24 cellular contexts compared by ENCODE assay signal in genomic region chr3:100416176-100416575, GRCh38.
"Had no signal": no experiment of that assay in that cellular context is flagged by ENCODE, and none has a peak within 500 bp of the region (broad histone marks: within the 10 kb centered on the region; RNA-seq: fewer than 3 reads in every experiment).

No MANE protein-coding gene starts in this region.

- H3K27ac ChIP-seq: ascending aorta, breast epithelium, SJSA1 had no signal

- H3K9ac ChIP-seq: SK-N-SH had no signal

- H3K4me3 ChIP-seq: ascending aorta, breast epithelium, MG63, SJSA1 had no signal

- H3K27me3 ChIP-seq: ascending aorta, breast epithelium, MG63, SJSA1 had no signal

- H3K9me3 ChIP-seq: MG63, SJSA1, SK-N-SH had no signal

- H3K4me2 ChIP-seq: SK-N-SH had no signal

- H3K36me3 ChIP-seq: breast epithelium, MG63 had no signal

- H3K9me2 ChIP-seq: SK-N-SH had no signal

- H3K4me1 ChIP-seq: ascending aorta, breast epithelium, SJSA1 had no signal

- DNase-seq: activated CD4-positive, alpha-beta T cell treated with anti-CD3 and anti-CD28 coated beads for 36 hours; activated CD4-positive, alpha-beta T cell treated with anti-CD3 and anti-CD28 coated beads, Interleukin-2, amount 10 ng/mL, durations not matched to agents 7 days and 5 days; activated CD4-positive, alpha-beta T cell treated with anti-CD3 and anti-CD28 coated beads, Interleukin-2, amount 50 U/mL, for 48 hours; activated CD8-positive, alpha-beta T cell treated with anti-CD3 and anti-CD28 coated beads, Interleukin-2, amount 10 ng/mL, durations not matched to agents 7 days and 5 days; activated gamma-delta T cell; activated naive CD4-positive, alpha-beta T cell treated with Interleukin-2 at 50 U/mL for 16 hours; activated naive CD8-positive, alpha-beta T cell treated with anti-CD3 and anti-CD28 coated beads, Interleukin-2, amount 10 ng/mL, durations not matched to agents 7 days and 5 days; activated T-cell treated with anti-CD3 and anti-CD28 coated beads, Interleukin-2, amount 50 U/mL, for 24 hours; amygdala; Kasumi-1; KBM-7; MG63; MV-4-11; NCI-H1092; NCI-H1436 treated with DMSO at 0.1 percent for 48 hours; NCI-H1694 treated with DMSO at 0.1 percent for 48 hours; NCI-H2029; NCI-H345; NCI-H524 treated with DMSO at 0.1 percent for 48 hours; SHP77 treated with DMSO at 0.1 percent for 48 hours; SK-N-SH had no signal
